ENCODE assay signal across 7 cellular contexts in the genomic region with DNA sequence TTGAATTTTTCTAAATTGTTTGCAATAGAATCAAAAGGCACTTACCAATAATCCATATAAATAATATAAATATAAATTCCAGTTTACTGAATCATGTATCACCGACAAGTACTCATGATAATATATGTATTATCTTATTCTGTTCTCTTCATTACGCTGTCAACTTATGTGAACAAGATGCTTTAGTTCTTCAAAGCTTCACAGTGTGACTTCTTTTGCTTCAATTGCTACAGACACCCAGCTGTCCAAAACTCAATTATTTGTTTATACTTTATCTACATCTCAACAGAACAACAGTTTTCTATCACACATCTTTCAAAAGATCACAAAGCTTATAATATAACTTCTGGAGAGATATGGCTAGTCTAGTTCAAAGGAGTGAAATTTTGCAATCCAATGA.
"Had no signal": no experiment of that assay in that cellular context is flagged by ENCODE, and none has a peak within 500 bp of the region (broad histone marks: within the 10 kb centered on the region; RNA-seq: fewer than 3 reads in every experiment).

No MANE protein-coding gene starts in this region.

- H3K4me2 ChIP-seq: KMS-11 had no signal

- ATAC-seq: HepG2, K562 had no signal

- H3K4me3 ChIP-seq: K562 had no signal

- H3K9ac ChIP-seq: KMS-11 had no signal

- DNase-seq: IMR-90, KBM-7, KG1 had no signal

- H3K27ac ChIP-seq: HL-60, KMS-11 had no signal
